10 cellular contexts compared by ENCODE assay signal in the genomic region with DNA sequence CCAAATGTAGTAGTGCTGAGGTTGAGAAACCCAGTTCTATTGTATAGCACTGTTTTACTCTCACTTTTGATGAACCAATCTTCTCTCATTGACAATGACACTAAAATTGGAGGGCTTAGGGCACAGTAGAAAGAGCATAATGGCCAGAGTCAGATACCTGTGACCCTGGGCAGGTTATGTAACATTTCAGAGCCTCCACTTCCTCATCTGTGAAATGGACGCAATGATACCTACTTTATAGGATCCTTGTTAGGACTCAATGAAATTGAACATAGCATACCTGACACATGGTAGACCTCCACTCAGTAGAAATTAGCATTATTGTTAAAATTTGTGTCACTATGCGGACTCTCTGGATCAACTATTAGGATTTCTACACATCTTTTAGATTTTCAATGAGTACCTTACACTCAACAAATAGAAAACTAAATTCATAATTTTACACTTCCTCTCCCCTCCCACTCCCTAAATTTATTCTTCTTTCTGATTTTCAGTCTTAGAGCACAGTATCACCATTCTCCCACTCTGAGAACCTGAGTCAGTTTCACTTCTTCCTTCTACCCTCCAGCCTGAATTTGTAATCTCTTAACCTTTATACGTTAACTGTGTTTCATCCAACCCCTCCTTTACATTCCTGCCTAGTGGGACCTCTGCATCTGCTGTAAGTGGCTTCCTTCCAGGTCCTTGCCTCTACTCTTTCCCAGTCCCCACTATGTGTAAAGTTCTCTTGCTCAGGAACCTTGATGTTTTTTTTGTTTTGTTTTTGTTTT.
DNase-seq lines count a peak whose midpoint lies in the region; ATAC-seq and TF ChIP-seq lines count a peak whose summit lies in the region.
"Had no signal": no experiment of that assay in that cellular context is flagged by ENCODE, and none has a peak within 500 bp of the region (broad histone marks: within the 10 kb centered on the region; RNA-seq: fewer than 3 reads in every experiment).

No MANE protein-coding gene starts in this region.

- TF ChIP-seq CTCF in mammary epithelial cell (conservative IDR thresholded peaks at IDR 0.05 in 1 of 2, IDR thresholded peaks at IDR 0.05 in 1 of 2; ENCODE audit: extremely low read depth in 1 of 2, insufficient read depth in 1 of 2, low read depth in 1 of 2, low read length in 2 of 2) (no peak), WTC11 (IDR thresholded peaks at IDR 0.05) (no peak)

- H2AFZ ChIP-seq in mammary epithelial cell (ENCODE audit: low read depth, low read length): no peak overlapping the region

- H3K9me3 Mint-ChIP-seq in T-cell (no peaks in the 10 kb centered on the region), WTC11 (no peaks in the 10 kb centered on the region)
- H3K9me3 Mint-ChIP-seq: immature natural killer cell had no signal

- no peaks in the 10 kb centered on the region for H4K20me1 ChIP-seq in mammary epithelial cell (ENCODE audit: insufficient read depth, low read length)

- BruUV-seq in mammary epithelial cell (replicated peaks; lab: Mats Ljungman, UMichigan): TSS peak; percentile 91

- peak overlapping the region; percentile 79 for H3K9ac ChIP-seq in mammary epithelial cell (ENCODE audit: insufficient read depth, low read length)

- DNase-seq in mammary epithelial cell (no peak), dedifferentiated amniotic fluid mesenchymal stem cell (ENCODE audit: extremely low spot score) (no peak), cerebellar cortex (ENCODE audit: low spot score) (no peak), T-cell (no peak), WTC11 (ENCODE audit: low spot score) (no peak)
- DNase-seq: Karpas-422 had no signal

- H3K27ac Mint-ChIP-seq in T-cell (peak overlapping the region in 1 of 2 donors; percentile 38), WTC11 (no peak overlapping the region)

- H3K4me1 Mint-ChIP-seq in T-cell (peaks cover 30 to 40% (median 32%) of the 10 kb centered on the region in 3 donors), WTC11 (no peaks in the 10 kb centered on the region)

- no peak overlapping the region for H3K4me3 Mint-ChIP-seq in T-cell
- H3K4me3 Mint-ChIP-seq in WTC11: no peak overlapping the region

- H3K9me3 ChIP-seq in mammary epithelial cell (replicated peaks; ENCODE audit: insufficient read depth, low read length): no peaks in the 10 kb centered on the region

- peaks cover 3% of the 10 kb centered on the region for H3K36me3 ChIP-seq in mammary epithelial cell (ENCODE audit: insufficient read depth, low read length)

- H3K27ac ChIP-seq in mammary epithelial cell (ENCODE audit: insufficient read depth, low read depth, low read length): peak overlapping the region; percentile 94

- H3K36me3 Mint-ChIP-seq in T-cell (no peaks in the 10 kb centered on the region), WTC11 (no peaks in the 10 kb centered on the region)

- WGBS in mammary epithelial cell (ENCODE audit: low coverage, missing lambda C conversion rate): 74% methylated on average over 3 of the region's 3 CpGs

- CTCF ChIA-PET in mammary epithelial cell (lab: Charles Lee; ENCODE audit: low non-redundant PET) (no interaction called here), T-cell (lab: Charles Lee) (interaction anchor here in 1 of 2 donors (1.7 kb wide), 1 partner anchor 47 kb away, joined by 6 read pairs; no protein-coding TSS in a partner anchor), WTC11 (lab: Charles Lee) (interaction anchor here (1.1 kb wide), 1 partner anchor 10 kb away, joined by 4 read pairs; no protein-coding TSS in a partner anchor)

- H3K27me3 ChIP-seq in mammary epithelial cell (ENCODE audit: insufficient read depth, low read length): no peaks in the 10 kb centered on the region

- dilution Hi-C loops in mammary epithelial cell (cut with HindIII; ENCODE audit: low sequenced_read_pairs): loop anchor here (5.0 kb wide), 1 partner anchor 101 kb away; no protein-coding TSS in a partner anchor

- H3K4me2 ChIP-seq in mammary epithelial cell (ENCODE audit: insufficient read depth, low read depth, low read length): peak overlapping the region; percentile 29

- ATAC-seq in GM18517 (IDR thresholded peaks at IDR 0.05; ENCODE audit: unreplicated experiment): peak; percentile 88
- ATAC-seq in GM21423 (IDR thresholded peaks at IDR 0.05; ENCODE audit: unreplicated experiment): peak; percentile 83
- peak; percentile 81 for ATAC-seq in HG03439 (IDR thresholded peaks at IDR 0.05; ENCODE audit: unreplicated experiment)
- ATAC-seq in T-cell (replicated peaks in 1 of 4): no peak
- no peak for ATAC-seq in WTC11

- H3K27me3 Mint-ChIP-seq in T-cell: no peaks in the 10 kb centered on the region
- no peaks in the 10 kb centered on the region for H3K27me3 Mint-ChIP-seq in WTC11 (ENCODE audit: low read depth)

- H3K4me1 ChIP-seq in mammary epithelial cell (ENCODE audit: insufficient read depth, low read length): peaks cover 58% of the 10 kb centered on the region

- in situ Hi-C loops in mammary epithelial cell (cut with MboI; ENCODE audit: low sequenced_read_pairs in 2 of 2): no loop called here

- H3K4me3 ChIP-seq in mammary epithelial cell (replicated peaks in 1 of 3; ENCODE audit: insufficient read depth in 1 of 3, low read depth in 2 of 3, low read length in 3 of 3): no peak overlapping the region

- intact Hi-C loops in mammary epithelial cell (cut with micrococcal nuclease): loop anchor here (1.0 to 2.0 kb wide), 5 partner anchors 12 to 98 kb away; no protein-coding TSS in a partner anchor

- H3K79me2 ChIP-seq in mammary epithelial cell (ENCODE audit: insufficient read depth, low read length): peaks cover 89% of the 10 kb centered on the region

- POLR2A ChIA-PET in T-cell (lab: Charles Lee): no interaction called here
- POLR2A ChIA-PET in WTC11 (lab: Charles Lee): interaction anchor here (0.6 kb wide), 1 partner anchor 317 kb away, joined by 3 read pairs; no protein-coding TSS in a partner anchor

TF ChIP-seq in WTC11, 78 proteins besides CTCF, POLR2A, EP300 and RAD21:
- TF ChIP-seq, protein P1, sequence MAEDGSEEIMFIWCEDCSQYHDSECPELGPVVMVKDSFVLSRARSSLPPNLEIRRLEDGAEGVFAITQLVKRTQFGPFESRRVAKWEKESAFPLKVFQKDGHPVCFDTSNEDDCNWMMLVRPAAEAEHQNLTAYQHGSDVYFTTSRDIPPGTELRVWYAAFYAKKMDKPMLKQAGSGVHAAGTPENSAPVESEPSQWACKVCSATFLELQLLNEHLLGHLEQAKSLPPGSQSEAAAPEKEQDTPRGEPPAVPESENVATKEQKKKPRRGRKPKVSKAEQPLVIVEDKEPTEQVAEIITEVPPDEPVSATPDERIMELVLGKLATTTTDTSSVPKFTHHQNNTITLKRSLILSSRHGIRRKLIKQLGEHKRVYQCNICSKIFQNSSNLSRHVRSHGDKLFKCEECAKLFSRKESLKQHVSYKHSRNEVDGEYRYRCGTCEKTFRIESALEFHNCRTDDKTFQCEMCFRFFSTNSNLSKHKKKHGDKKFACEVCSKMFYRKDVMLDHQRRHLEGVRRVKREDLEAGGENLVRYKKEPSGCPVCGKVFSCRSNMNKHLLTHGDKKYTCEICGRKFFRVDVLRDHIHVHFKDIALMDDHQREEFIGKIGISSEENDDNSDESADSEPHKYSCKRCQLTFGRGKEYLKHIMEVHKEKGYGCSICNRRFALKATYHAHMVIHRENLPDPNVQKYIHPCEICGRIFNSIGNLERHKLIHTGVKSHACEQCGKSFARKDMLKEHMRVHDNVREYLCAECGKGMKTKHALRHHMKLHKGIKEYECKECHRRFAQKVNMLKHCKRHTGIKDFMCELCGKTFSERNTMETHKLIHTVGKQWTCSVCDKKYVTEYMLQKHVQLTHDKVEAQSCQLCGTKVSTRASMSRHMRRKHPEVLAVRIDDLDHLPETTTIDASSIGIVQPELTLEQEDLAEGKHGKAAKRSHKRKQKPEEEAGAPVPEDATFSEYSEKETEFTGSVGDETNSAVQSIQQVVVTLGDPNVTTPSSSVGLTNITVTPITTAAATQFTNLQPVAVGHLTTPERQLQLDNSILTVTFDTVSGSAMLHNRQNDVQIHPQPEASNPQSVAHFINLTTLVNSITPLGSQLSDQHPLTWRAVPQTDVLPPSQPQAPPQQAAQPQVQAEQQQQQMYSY (CRISPR knock-in tag; IDR thresholded peaks at IDR 0.05): no peak
- TF ChIP-seq FOXP1 (CRISPR knock-in tag; IDR thresholded peaks at IDR 0.05; ENCODE audit: borderline replicate concordance): no peak
- TF ChIP-seq, protein P2, sequence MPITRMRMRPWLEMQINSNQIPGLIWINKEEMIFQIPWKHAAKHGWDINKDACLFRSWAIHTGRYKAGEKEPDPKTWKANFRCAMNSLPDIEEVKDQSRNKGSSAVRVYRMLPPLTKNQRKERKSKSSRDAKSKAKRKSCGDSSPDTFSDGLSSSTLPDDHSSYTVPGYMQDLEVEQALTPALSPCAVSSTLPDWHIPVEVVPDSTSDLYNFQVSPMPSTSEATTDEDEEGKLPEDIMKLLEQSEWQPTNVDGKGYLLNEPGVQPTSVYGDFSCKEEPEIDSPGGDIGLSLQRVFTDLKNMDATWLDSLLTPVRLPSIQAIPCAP (CRISPR knock-in tag; IDR thresholded peaks at IDR 0.05): no peak
- TF ChIP-seq ZNF263 (CRISPR knock-in tag; IDR thresholded peaks at IDR 0.05; ENCODE audit: low read depth): no peak
- TF ChIP-seq, protein P3, sequence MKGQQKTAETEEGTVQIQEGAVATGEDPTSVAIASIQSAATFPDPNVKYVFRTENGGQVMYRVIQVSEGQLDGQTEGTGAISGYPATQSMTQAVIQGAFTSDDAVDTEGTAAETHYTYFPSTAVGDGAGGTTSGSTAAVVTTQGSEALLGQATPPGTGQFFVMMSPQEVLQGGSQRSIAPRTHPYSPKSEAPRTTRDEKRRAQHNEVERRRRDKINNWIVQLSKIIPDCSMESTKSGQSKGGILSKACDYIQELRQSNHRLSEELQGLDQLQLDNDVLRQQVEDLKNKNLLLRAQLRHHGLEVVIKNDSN (CRISPR knock-in tag; IDR thresholded peaks at IDR 0.05): no peak
- no peak for TF ChIP-seq ETV6 (CRISPR knock-in tag; IDR thresholded peaks at IDR 0.05)
- TF ChIP-seq ATF3 (CRISPR knock-in tag; conservative IDR thresholded peaks at IDR 0.05): no peak
TF ChIP-seq in WTC11: peak in this region for 0.

Comparison
In these comparisons a context has a peak if more than half of its experiments do, and no peak if none do; other contexts are left out.
1. ATAC-seq: peak in GM18517 (single experiment), GM21423 (single experiment) and HG03439 (single experiment); none in T-cell (0 of 4) and WTC11 (single experiment).